ENCODE assay signal across 9 cellular contexts in genomic region chr15:70852501-70853269, GRCh38. TPM values are rescaled to one million over a fixed set of nuclear protein-coding genes. Genes with fewer than 3 reads are reported as not detected.
A peak's percentile ranks its signal among the peaks of the same experiment; 100 is the strongest.
DNase-seq lines count a peak whose midpoint lies in the region; ATAC-seq and TF ChIP-seq lines count a peak whose summit lies in the region.
"Had no signal": no experiment of that assay in that cellular context is flagged by ENCODE, and none has a peak within 500 bp of the region (broad histone marks: within the 10 kb centered on the region; RNA-seq: fewer than 3 reads in every experiment).

No MANE protein-coding gene starts in this region.

- H3K27ac Mint-ChIP-seq in CD4-positive, CD25-positive, alpha-beta regulatory T cell, result no peak overlapping the region

- in situ Hi-C loops in Panc1 (cut with HindIII; ENCODE audit: low pct_unique_long_range_greater_than_20kb, low sequenced_read_pairs), result no loop called here

- H3K9me3 Mint-ChIP-seq in CD4-positive, CD25-positive, alpha-beta regulatory T cell, result peaks cover 0 to 4% (median 0%) of the 10 kb centered on the region in 7 donors

- TF ChIP-seq POLR2A in esophagus muscularis mucosa (IDR thresholded peaks at IDR 0.05; ENCODE audit: low read depth), result no peak

- no peak for DNase-seq in CD4-positive, CD25-positive, alpha-beta regulatory T cell
- no peak for DNase-seq in Panc1 (ENCODE audit: low read depth, low spot score)
- no peak for DNase-seq in esophagus muscularis mucosa (ENCODE audit: extremely low spot score)
- DNase-seq in activated CD4-positive, CD25-positive, alpha-beta regulatory T cell treated with anti-CD3 and anti-CD28 coated beads, Interleukin-2, amount 50 U/mL, for 72 hours, result no peak

- H3K4me1 ChIP-seq in CD4-positive, CD25-positive, alpha-beta regulatory T cell (ENCODE audit: control insufficient read depth, insufficient read depth, low read length, poor library complexity, severe bottlenecking), result no peaks in the 10 kb centered on the region
- H3K4me1 ChIP-seq in Panc1 (ENCODE audit: control insufficient read depth, insufficient read depth, low read length) (peaks cover 28% of the 10 kb centered on the region), esophagus muscularis mucosa (peaks cover 40 to 54% (median 46%) of the 10 kb centered on the region in 4 donors), neuron (ENCODE audit: insufficient read depth, low read length) (peaks cover 4% of the 10 kb centered on the region)

- peak overlapping the region in 3 of 4 donors; percentile 39 to 76 (median 52) for H3K4me3 Mint-ChIP-seq in CD4-positive, CD25-positive, alpha-beta regulatory T cell

- POLR2A ChIA-PET in Panc1 (lab: Charles Lee), result interaction anchor here (0.5 to 0.7 kb wide), 2 partner anchors 9 to 11 kb away, joined by 4 to 9 read pairs; no protein-coding TSS in a partner anchor

- H3K27me3 Mint-ChIP-seq in CD4-positive, CD25-positive, alpha-beta regulatory T cell, result peaks cover 83% of the 10 kb centered on the region

- H3K27me3 ChIP-seq in CD4-positive, CD25-positive, alpha-beta regulatory T cell (ENCODE audit: control insufficient read depth, insufficient read depth, low read length), result peaks cover 19% of the 10 kb centered on the region
- no peaks in the 10 kb centered on the region for H3K27me3 ChIP-seq in Panc1 (ENCODE audit: control insufficient read depth, insufficient read depth, low read length)
- no peaks in the 10 kb centered on the region for H3K27me3 ChIP-seq in esophagus muscularis mucosa
- H3K27me3 ChIP-seq in neuron (ENCODE audit: insufficient read depth, low read length), result no peaks in the 10 kb centered on the region

- no peak for TF ChIP-seq CTCF in Panc1 (IDR thresholded peaks at IDR 0.05)
- TF ChIP-seq CTCF in esophagus muscularis mucosa (IDR thresholded peaks at IDR 0.05), result no peak

- H3K4me1 Mint-ChIP-seq in CD4-positive, CD25-positive, alpha-beta regulatory T cell, result peaks cover 0 to 10% (median 3%) of the 10 kb centered on the region in 4 donors

- no peak overlapping the region for H3K4me3 ChIP-seq in CD4-positive, CD25-positive, alpha-beta regulatory T cell (ENCODE audit: low read depth, low read length)
- H3K4me3 ChIP-seq in Panc1 (ENCODE audit: low read depth in 2 of 2, low read length in 2 of 2) (peak overlapping the region; percentile 86 to 93), esophagus muscularis mucosa (peak overlapping the region; percentile 78 to 86 (median 80)), neuron (ENCODE audit: low read length) (peak overlapping the region; percentile 74)

- no peaks in the 10 kb centered on the region for H3K36me3 ChIP-seq in CD4-positive, CD25-positive, alpha-beta regulatory T cell (ENCODE audit: control insufficient read depth, insufficient read depth, low read length)
- peaks cover 5% of the 10 kb centered on the region for H3K36me3 ChIP-seq in Panc1 (ENCODE audit: control insufficient read depth, insufficient read depth, low read length)
- H3K36me3 ChIP-seq in esophagus muscularis mucosa, result peaks cover 0 to 9% (median 4%) of the 10 kb centered on the region in 4 donors
- H3K36me3 ChIP-seq in neuron (ENCODE audit: insufficient read depth, low read length), result peaks cover 12% of the 10 kb centered on the region

- CTCF ChIA-PET in Panc1 (lab: Charles Lee), result interaction anchor here (0.6 to 1.6 kb wide), 2 partner anchors 9 to 22 kb away, joined by 3 to 10 read pairs; no protein-coding TSS in a partner anchor

- BruUV-seq in Panc1 (replicated peaks; lab: Mats Ljungman, UMichigan), result no TSS peak

- no peaks in the 10 kb centered on the region for H3K36me3 Mint-ChIP-seq in CD4-positive, CD25-positive, alpha-beta regulatory T cell

- intact Hi-C loops in Panc1 (cut with micrococcal nuclease; ENCODE audit: unreplicated experiment), result no loop called here
- intact Hi-C loops in esophagus muscularis mucosa (cut with DNase I), result no loop called here

- no peak for TF ChIP-seq EP300 in esophagus muscularis mucosa (IDR thresholded peaks at IDR 0.05)

- H2AFZ ChIP-seq in neuron (ENCODE audit: low read depth, low read length), result no peak overlapping the region

- ATAC-seq in CD4-positive, CD25-positive, alpha-beta regulatory T cell (ENCODE audit: low read depth in 2 of 2), result no peak
- no peak for ATAC-seq in Panc1
- no peak for ATAC-seq in HG03439 (IDR thresholded peaks at IDR 0.05; ENCODE audit: unreplicated experiment)
- ATAC-seq in GM21367 (IDR thresholded peaks at IDR 0.05; ENCODE audit: unreplicated experiment), result no peak
- no peak for ATAC-seq in GM19351 (IDR thresholded peaks at IDR 0.05; ENCODE audit: unreplicated experiment)

- H3K9me3 ChIP-seq in CD4-positive, CD25-positive, alpha-beta regulatory T cell (ENCODE audit: control insufficient read depth in 2 of 2, low read length in 2 of 2), result no peaks in the 10 kb centered on the region
- H3K9me3 ChIP-seq in Panc1 (ENCODE audit: control insufficient read depth, insufficient read depth, low read depth, low read length) (no peaks in the 10 kb centered on the region), esophagus muscularis mucosa (no peaks in the 10 kb centered on the region), neuron (ENCODE audit: low read length) (peaks cover 3% of the 10 kb centered on the region)

- no peak overlapping the region for H3K27ac ChIP-seq in CD4-positive, CD25-positive, alpha-beta regulatory T cell (ENCODE audit: insufficient read depth, low read length, poor library complexity, severe bottlenecking)
- peak overlapping the region; percentile 90 for H3K27ac ChIP-seq in Panc1 (ENCODE audit: low read length)
- H3K27ac ChIP-seq in esophagus muscularis mucosa (replicated peaks in 1 of 4), result peak overlapping the region; percentile 89 to 93 (median 90)

- 54% methylated on average over 10 of the region's 10 CpGs for WGBS in esophagus muscularis mucosa

RNA-seq across cellular contexts. Expression of gene LARP6, which starts 1.3 kb away (rescaled TPM):
- total RNA-seq in CD4-positive, CD25-positive, alpha-beta regulatory T cell, result not detected
- not detected for polyA plus RNA-seq in CD4-positive, CD25-positive, alpha-beta regulatory T cell
- total RNA-seq in Panc1 (2021; ENCODE audit: unreplicated experiment) (66.3 TPM), esophagus muscularis mucosa (10 to 100 TPM; 21.2 to 36.3 (median 32.7) TPM)
- 69.8 TPM for polyA plus RNA-seq in Panc1 (2012; ENCODE audit: insufficient read length)
- total RNA-seq: T-helper 1 cell treated with Interleukin-12 subunit alpha and Interleukin-12 subunit beta and Interleukin-4 antibody, amounts not matched to agents 30 ng/mL and 1 ng/mL, for 36 hours had no signal

RNA-seq across cellular contexts. Expression of gene THAP10, which starts 39.5 kb away (rescaled TPM):
- not detected for total RNA-seq in CD4-positive, CD25-positive, alpha-beta regulatory T cell
- not detected for polyA plus RNA-seq in CD4-positive, CD25-positive, alpha-beta regulatory T cell
- 6.7 TPM for total RNA-seq in Panc1 (2021; ENCODE audit: unreplicated experiment)
- polyA plus RNA-seq in Panc1 (2012; ENCODE audit: insufficient read length), result 2.5 TPM
- total RNA-seq in esophagus muscularis mucosa, result 1 to 10 TPM; 1.3 to 3.4 (median 2.5) TPM
- total RNA-seq: T-helper 1 cell treated with Interleukin-12 subunit alpha and Interleukin-12 subunit beta and Interleukin-4 antibody, amounts not matched to agents 30 ng/mL and 1 ng/mL, for 36 hours had no signal

RNA-seq across cellular contexts. Expression of gene LRRC49, which starts 39.9 kb away (rescaled TPM):
- total RNA-seq in CD4-positive, CD25-positive, alpha-beta regulatory T cell, result not detected
- polyA plus RNA-seq in CD4-positive, CD25-positive, alpha-beta regulatory T cell, result under 1 TPM in 1 of 4 donors, not detected in 3; 0.34 TPM
- 8.3 TPM for total RNA-seq in Panc1 (2021; ENCODE audit: unreplicated experiment)
- 3.3 TPM for polyA plus RNA-seq in Panc1 (2012; ENCODE audit: insufficient read length)
- total RNA-seq in esophagus muscularis mucosa, result 10 to 100 TPM in 1 of 4 donors, 1 to 10 TPM in 3; 3.3 to 10.4 (median 7.0) TPM
- total RNA-seq: T-helper 1 cell treated with Interleukin-12 subunit alpha and Interleukin-12 subunit beta and Interleukin-4 antibody, amounts not matched to agents 30 ng/mL and 1 ng/mL, for 36 hours had no signal

Comparison
In these comparisons a context has a peak if more than half of its experiments do, and no peak if none do; other contexts are left out.
1. RNA of gene LARP6, which starts 1.3 kb away (total RNA-seq): 66.3 TPM in Panc1 (single experiment) and 21.2 to 36.3 TPM in esophagus muscularis mucosa; not detected in CD4-positive, CD25-positive, alpha-beta regulatory T cell (single experiment); every median in the first group is over 10 times any median in the second.